8 cellular contexts compared by ENCODE assay signal in genomic region chr6:18264338-18265098, GRCh38.
DNase-seq lines count a peak whose midpoint lies in the region; ATAC-seq and TF ChIP-seq lines count a peak whose summit lies in the region.

TSS of gene DEK (minus strand) at chr6:18264530. CDS start at chr6:18263987, 543 bp downstream.

- peak; percentile 33 for ATAC-seq in HG03439 (IDR thresholded peaks at IDR 0.05; ENCODE audit: unreplicated experiment)

- H3K27me3 ChIP-seq in layer of hippocampus (ENCODE audit: control insufficient read depth, insufficient read depth, low read length), result no peaks in the 10 kb centered on the region

- TF ChIP-seq POLR2A in GM19099 (IDR thresholded peaks at IDR 0.05; ENCODE audit: extremely low read depth, insufficient read length, low read depth), result peak; percentile 59

- DNase-seq in Ammon's horn (ENCODE audit: low spot score) (peak; percentile 90), NCI-H510A (lab: John Stamatoyannopoulos, UW) (peak; percentile 76)
- DNase-seq in activated CD4-positive, alpha-beta T cell treated with anti-CD3 and anti-CD28 coated beads for 4 hours, result peak; percentile 86 to 88
- DNase-seq in stimulated activated CD4-positive, alpha-beta T cell treated with anti-CD3 and anti-CD28 coated beads, Interleukin-1b, Interleukin-23, amount 100 ng/mL, for 24 hours (ENCODE audit: low read depth in 4 of 4, low spot score in 1 of 4), result peak; percentile 50 to 77 (median 68)

- H3K27ac ChIP-seq in cingulate gyrus (ENCODE audit: low read depth, low read length) (peak within 1 kb of the TSS; percentile 88), layer of hippocampus (ENCODE audit: low read depth, low read length) (peak within 1 kb of the TSS; percentile 98)

Comparison
In these comparisons a context has a peak if more than half of its experiments do, and no peak if none do; other contexts are left out.
1. Peak in every context shown above with its lines: DNase-seq, ATAC-seq and H3K27ac ChIP-seq.